8 cellular contexts compared by ENCODE assay signal in genomic region chr5:38555354-38556114, GRCh38. TPM values are rescaled to one million over a fixed set of nuclear protein-coding genes. Genes with fewer than 3 reads are reported as not detected.
DNase-seq lines count a peak whose midpoint lies in the region; ATAC-seq, FAIRE-seq and TF ChIP-seq lines count a peak whose summit lies in the region.

No MANE protein-coding gene starts in this region.

- H3K4me3 ChIP-seq in heart right ventricle = peak overlapping the region; percentile 67 to 97 (median 82)
- H3K4me3 ChIP-seq in mucosa of descending colon = peak overlapping the region; percentile 26

- DNase-seq in heart right ventricle = no peak
- no peak for DNase-seq in Right ventricle myocardium superior
- peak in 1 of 61 donors; percentile 24 for DNase-seq in caudate nucleus (lab: John Stamatoyannopoulos, UW)
- DNase-seq in mucosa of descending colon = peak in 1 of 3 donors; percentile 3
- DNase-seq in urothelium cell line (ENCODE audit: low spot score) = no peak
- no peak for DNase-seq in NCI-H2029 (lab: John Stamatoyannopoulos, UW)
- no peak for DNase-seq in ecto neural progenitor cell (ENCODE audit: low spot score)

- no peaks in the 10 kb centered on the region for H3K9me3 ChIP-seq in heart right ventricle
- no peaks in the 10 kb centered on the region for H3K9me3 ChIP-seq in mucosa of descending colon

- H3K27ac ChIP-seq in heart right ventricle = peak overlapping the region; percentile 87 to 100 (median 98)
- peak overlapping the region; percentile 79 for H3K27ac ChIP-seq in caudate nucleus (ENCODE audit: low read depth, low read length)

- intact Hi-C loops in heart right ventricle (cut with DNase I) = loop anchor here in 6 of 10 donors (2.0 to 10.0 kb wide), 6 partner anchors 45 to 253 kb away; no protein-coding TSS in a partner anchor
- intact Hi-C loops in Right ventricle myocardium superior (cut with DNase I) = loop anchor here (5.0 to 10.0 kb wide), 2 partner anchors 112 to 249 kb away; no protein-coding TSS in a partner anchor
- intact Hi-C loops in mucosa of descending colon (cut with DNase I, micrococcal nuclease) = no loop called here

- WGBS in heart right ventricle, 2 donors = 9 to 11% methylated on average over 12 of the region's 12 CpGs

- H3K27me3 ChIP-seq in heart right ventricle = peaks cover 0 to 64% (median 0%) of the 10 kb centered on the region in 7 donors

- no peak for TF ChIP-seq CTCF in heart right ventricle (IDR thresholded peaks at IDR 0.05)
- TF ChIP-seq CTCF in mucosa of descending colon (IDR thresholded peaks at IDR 0.05) = no peak

- H3K4me1 ChIP-seq in heart right ventricle = peaks cover 0 to 66% (median 34%) of the 10 kb centered on the region in 9 donors
- H3K4me1 ChIP-seq in mucosa of descending colon (ENCODE audit: low read depth) = peaks cover 4% of the 10 kb centered on the region

- peak; percentile 20 for FAIRE-seq in urothelium cell line (lab: Jason Lieb, UNC)

- no peak for ATAC-seq in heart right ventricle
- no peak for ATAC-seq in Right ventricle myocardium superior (ENCODE audit: poor library complexity)
- no peak for ATAC-seq in mucosa of descending colon
- ATAC-seq in HG03432 (IDR thresholded peaks at IDR 0.05; ENCODE audit: unreplicated experiment) = no peak

- H3K36me3 ChIP-seq in heart right ventricle (peaks cover 0 to 2% (median 0%) of the 10 kb centered on the region in 9 donors), mucosa of descending colon (ENCODE audit: low read depth) (no peaks in the 10 kb centered on the region)

RNA-seq across cellular contexts. Expression of gene LIFR, which starts 0.9 kb away (rescaled TPM):
- total RNA-seq in heart right ventricle (10 to 100 TPM; 34.7 to 58.8 (median 46.0) TPM), Right ventricle myocardium superior (53.2 TPM), mucosa of descending colon (10 to 100 TPM in 2 of 3 donors, 1 to 10 TPM in 1; 9.5 to 28.9 (median 13.1) TPM)
- 10 to 100 TPM in 1 of 2 donors, 1 to 10 TPM in 1; 6.0 to 27.2 TPM for polyA plus RNA-seq in heart right ventricle

Comparison
In these comparisons a context has a peak if more than half of its experiments do, and no peak if none do; other contexts are left out.
1. intact Hi-C loops: an anchor here in heart right ventricle (2.0 to 10.0 kb wide) and Right ventricle myocardium superior (5.0 to 10.0 kb wide); none called in mucosa of descending colon.